10 cellular contexts compared by ENCODE assay signal in the genomic region with DNA sequence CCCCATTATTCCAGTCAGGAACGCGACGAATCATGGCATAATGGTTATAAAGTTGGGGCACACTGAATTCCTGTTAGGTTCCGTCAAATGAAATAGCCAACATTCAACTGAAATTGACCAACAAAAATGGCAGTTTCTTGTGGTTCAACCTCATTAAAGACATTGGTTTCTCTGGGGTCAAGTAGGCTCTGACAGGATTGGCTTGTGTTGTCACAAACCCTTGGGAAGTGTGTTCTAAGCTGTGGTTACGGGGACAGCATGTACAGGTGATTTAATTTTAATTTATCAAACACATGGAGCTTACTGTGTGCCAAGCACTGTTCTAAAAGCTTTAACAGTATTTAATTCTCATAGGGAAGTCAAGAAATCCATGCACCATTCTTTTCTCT. TPM values are rescaled to one million over a fixed set of nuclear protein-coding genes. Genes with fewer than 3 reads are reported as not detected.
DNase-seq lines count a peak whose midpoint lies in the region; ATAC-seq and TF ChIP-seq lines count a peak whose summit lies in the region.
"Had no signal": no experiment of that assay in that cellular context is flagged by ENCODE, and none has a peak within 500 bp of the region (broad histone marks: within the 10 kb centered on the region; RNA-seq: fewer than 3 reads in every experiment).

No MANE protein-coding gene starts in this region.

- H3K27ac ChIP-seq in SJSA1 (no peak overlapping the region), esophagus (ENCODE audit: low read depth in 2 of 2, low read length in 1 of 2) (peak overlapping the region in 1 of 2 donors; percentile 50)

- H3K4me1 ChIP-seq in SJSA1 (replicated peaks), result peaks cover 24% of the 10 kb centered on the region
- H3K4me1 ChIP-seq in esophagus (ENCODE audit: control insufficient read depth in 2 of 2, insufficient read depth in 2 of 2, low read length in 1 of 2), result peaks cover 0 to 4% of the 10 kb centered on the region in 2 donors

- TF ChIP-seq CTCF in retinal pigment epithelial cell (conservative IDR thresholded peaks at IDR 0.05; ENCODE audit: low read depth, low read length), result no peak

- H3K27me3 ChIP-seq in SJSA1 (replicated peaks) (no peaks in the 10 kb centered on the region), esophagus (ENCODE audit: control insufficient read depth in 1 of 2, insufficient read depth in 2 of 2, low read length in 2 of 2) (no peaks in the 10 kb centered on the region)

- DNase-seq in HT-29 (ENCODE audit: low spot score), result peak; percentile 32
- DNase-seq in SJSA1 (ENCODE audit: low read depth in 1 of 2, low spot score in 2 of 2), result no peak
- DNase-seq in retinal pigment epithelial cell (ENCODE audit: low read depth), result no peak
- DNase-seq in foreskin melanocyte, result no peak
- DNase-seq in OCI-M2 (lab: John Stamatoyannopoulos, UW; ENCODE audit: unreplicated experiment), result no peak
- DNase-seq in dermis blood vessel endothelial cell, result no peak
- DNase-seq: cortex of kidney, NCI-H2081 treated with DMSO at 0.1 percent for 48 hours had no signal

- H3K4me3 ChIP-seq in SJSA1 (peak overlapping the region; percentile 50), esophagus (ENCODE audit: low read depth in 1 of 2, low read length in 2 of 2) (peak overlapping the region; percentile 45 to 57), retinal pigment epithelial cell (ENCODE audit: low read length) (peak overlapping the region; percentile 35)

- H3K9me3 ChIP-seq in SJSA1 (replicated peaks) (no peaks in the 10 kb centered on the region), esophagus (ENCODE audit: control insufficient read depth in 2 of 2, insufficient read depth in 1 of 2, low read depth in 1 of 2, low read length in 1 of 2) (peaks cover 0 to 3% of the 10 kb centered on the region in 2 donors)

- ATAC-seq in GM21360 (IDR thresholded peaks at IDR 0.05; ENCODE audit: unreplicated experiment), result no peak

- H3K36me3 ChIP-seq in SJSA1 (no peaks in the 10 kb centered on the region), esophagus (ENCODE audit: control insufficient read depth in 2 of 2, insufficient read depth in 2 of 2, low read length in 1 of 2) (no peaks in the 10 kb centered on the region)

- 58 to 65% methylated on average over 5 of the region's 5 CpGs for WGBS in esophagus, 2 donors

RNA-seq across cellular contexts. Expression of gene XK, which starts 0.8 kb away (rescaled TPM):
- 4.0 and 4.9 TPM in 2 replicates for total RNA-seq in HT-29 (2014; rRNA removed; shearing (Covaris generic))
- total RNA-seq in SJSA1 (2014; rRNA removed; shearing (Covaris generic)), result 1.9 and 2.8 TPM in 2 replicates
- polyA plus RNA-seq in esophagus, result 1 to 10 TPM in 1 of 2 donors, under 1 TPM in 1; 0.61 to 1.5 TPM
- 0.05 TPM in 1 of 2 replicates, not detected in the other for total RNA-seq in dermis blood vessel endothelial cell
